Comparison of ENCODE assay signal across 11 cellular contexts in the genomic region with DNA sequence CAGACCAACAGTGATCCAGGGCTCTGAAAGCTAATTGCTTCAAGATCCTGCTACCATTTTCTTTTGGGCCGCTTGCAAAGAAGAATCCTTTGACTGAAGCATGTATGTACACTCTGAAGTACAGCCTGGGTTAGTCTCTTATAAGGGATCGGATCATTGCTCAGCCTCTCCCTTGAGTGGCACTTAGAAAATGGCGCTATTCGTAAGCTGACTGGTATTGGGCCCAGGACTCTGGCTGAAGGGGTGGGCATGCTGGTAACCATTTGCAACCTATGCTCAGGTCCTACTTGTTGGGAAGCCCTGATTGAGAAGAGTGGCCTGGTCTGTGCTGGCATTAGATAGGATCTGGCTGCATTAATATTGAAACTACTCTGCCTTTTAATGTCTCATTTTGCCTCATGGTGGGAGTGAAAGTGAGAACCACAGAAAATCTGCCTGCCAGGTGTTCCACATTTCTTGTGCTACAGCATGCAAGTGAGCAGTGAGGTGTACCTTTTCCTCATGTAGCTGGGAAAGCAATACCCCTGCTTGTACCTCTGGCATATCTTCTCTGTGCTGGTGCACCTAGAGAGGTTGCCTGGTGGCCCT.
DNase-seq lines count a peak whose midpoint lies in the region; ATAC-seq lines count a peak whose summit lies in the region.
"Had no signal": no experiment of that assay in that cellular context is flagged by ENCODE, and none has a peak within 500 bp of the region (broad histone marks: within the 10 kb centered on the region; RNA-seq: fewer than 3 reads in every experiment).

No MANE protein-coding gene starts in this region.

- H3K27ac Mint-ChIP-seq in memory B cell = peak overlapping the region; percentile 86
- H3K27ac Mint-ChIP-seq: GM23338 had no signal

- peak overlapping the region; percentile 9 for H3K4me3 Mint-ChIP-seq in memory B cell
- H3K4me3 Mint-ChIP-seq: GM23338 had no signal

- peaks cover 7% of the 10 kb centered on the region for H3K36me3 Mint-ChIP-seq in memory B cell

- peaks cover 69% of the 10 kb centered on the region for H3K4me1 Mint-ChIP-seq in memory B cell

- DNase-seq in NCI-H748 (lab: John Stamatoyannopoulos, UW; ENCODE audit: unreplicated experiment) (peak; percentile 28), NCI-H748 treated with DMSO at 0.1 percent for 48 hours (lab: John Stamatoyannopoulos, UW) (no peak), memory B cell (ENCODE audit: low spot score in 2 of 2) (no peak), NCI-H526 treated with DMSO at 0.1 percent for 48 hours (lab: John Stamatoyannopoulos, UW) (no peak), NCI-H2081 treated with DMSO at 0.1 percent for 48 hours (lab: John Stamatoyannopoulos, UW) (no peak)
- no peak for DNase-seq in stimulated activated CD8-positive, alpha-beta memory T cell treated with anti-CD3 and anti-CD28 coated beads, Interleukin-4, amount 100 ng/mL, for 48 hours
- DNase-seq: effector memory CD8-positive, alpha-beta T cell; small intestine had no signal

- no peaks in the 10 kb centered on the region for H3K27me3 Mint-ChIP-seq in memory B cell
- H3K27me3 Mint-ChIP-seq: effector memory CD8-positive, alpha-beta T cell had no signal

- no peaks in the 10 kb centered on the region for H3K9me3 Mint-ChIP-seq in memory B cell
- H3K9me3 Mint-ChIP-seq: effector memory CD8-positive, alpha-beta T cell; GM23338 had no signal

- peak; percentile 55 for ATAC-seq in GM21447 (IDR thresholded peaks at IDR 0.05; ENCODE audit: unreplicated experiment)
- peak; percentile 71 for ATAC-seq in HG03378 (IDR thresholded peaks at IDR 0.05; ENCODE audit: unreplicated experiment)
- ATAC-seq in memory B cell (ENCODE audit: low read depth) = peak; percentile 14
- ATAC-seq: GM23338 had no signal

Comparison
In these comparisons a context has a peak if more than half of its experiments do, and no peak if none do; other contexts are left out.
1. ATAC-seq: peak in every context shown above with its lines; median percentile 71 in HG03378; 55 in GM21447; 14 in memory B cell.